Comparison of ENCODE assay signal across 11 cellular contexts in genomic region chr15:64773606-64774555, GRCh38. TPM values are rescaled to one million over a fixed set of nuclear protein-coding genes. Genes with fewer than 3 reads are reported as not detected.
DNase-seq lines count a peak whose midpoint lies in the region; ATAC-seq, FAIRE-seq and TF ChIP-seq lines count a peak whose summit lies in the region.
"Had no signal": no experiment of that assay in that cellular context is flagged by ENCODE, and none has a peak within 500 bp of the region (broad histone marks: within the 10 kb centered on the region; RNA-seq: fewer than 3 reads in every experiment).

No MANE protein-coding gene starts in this region.

- peak in 1 of 2 experiments; percentile 34; a peak in 1 of 3 replicates for TF ChIP-seq POLR2A in H1 (IDR thresholded peaks at IDR 0.05; ENCODE audit: control extremely low read depth in 1 of 2, low read depth in 2 of 2, low read length in 2 of 2)

- TF ChIP-seq EP300 in H1 (IDR thresholded peaks at IDR 0.05; ENCODE audit: borderline replicate concordance in 1 of 2, low read depth in 2 of 2, low read length in 2 of 2): no peak

- peak overlapping the region; percentile 52 for H3K4me3 Mint-ChIP-seq in activated naive CD4-positive, alpha-beta T cell treated with anti-CD3 and anti-CD28 coated beads for 36 hours

- H3K4me1 Mint-ChIP-seq in activated naive CD4-positive, alpha-beta T cell treated with anti-CD3 and anti-CD28 coated beads for 36 hours (ENCODE audit: low read depth): no peaks in the 10 kb centered on the region

- peaks cover 8% of the 10 kb centered on the region in 2 experiments for H4K20me1 ChIP-seq in H1 (replicated peaks in 1 of 2; ENCODE audit: control insufficient read depth in 1 of 2, insufficient read depth in 2 of 2, low read length in 2 of 2)

- peak overlapping the region; percentile 80; the same call in 1 of the 2 replicates for H2BK20ac ChIP-seq in H1 (ENCODE audit: low read length)

- H3K18ac ChIP-seq in H1 (ENCODE audit: extremely low read depth, low read length): peak overlapping the region; percentile 99

- CTCF ChIA-PET in activated naive CD4-positive, alpha-beta T cell treated with anti-CD3 and anti-CD28 coated beads for 36 hours (lab: Charles Lee): no interaction called here
- CTCF ChIA-PET in H1 (lab: Charles Lee; ENCODE audit: partially characterized antibody): interaction anchor here (0.6 to 2.0 kb wide), 5 partner anchors 9 to 74 kb away, joined by 3 to 15 read pairs (median 6); no protein-coding TSS in a partner anchor

- intact Hi-C loops in activated naive CD4-positive, alpha-beta T cell treated with anti-CD3 and anti-CD28 coated beads for 36 hours (cut with micrococcal nuclease): no loop called here
- intact Hi-C loops in upper lobe of right lung (cut with DNase I): no loop called here

- no peak for TF ChIP-seq CTCF in H1 (IDR thresholded peaks at IDR 0.05; ENCODE audit: control extremely low read depth in 1 of 3, insufficient read depth in 1 of 3, low read depth in 1 of 3, low read length in 3 of 3)
- TF ChIP-seq CTCF in upper lobe of right lung (IDR thresholded peaks at IDR 0.05): no peak
- no peak for TF ChIP-seq CTCF in BE2C (IDR thresholded peaks at IDR 0.05; ENCODE audit: low read depth, low read length)

- peak overlapping the region; percentile 93 to 94 for H3K4me2 ChIP-seq in H1 (ENCODE audit: insufficient read depth in 1 of 2, low read depth in 2 of 2, low read length in 2 of 2)

- peak overlapping the region; percentile 53 for H4K5ac ChIP-seq in H1 (ENCODE audit: insufficient read length, low read depth, low read length)

- POLR2A ChIA-PET in H1 (lab: Charles Lee; ENCODE audit: partially characterized antibody): interaction anchor here (0.7 to 25.1 kb wide), 18 partner anchors 8 to 94 kb away, joined by 3 to 748 read pairs (median 4); no protein-coding TSS in a partner anchor

- no peak overlapping the region for H2BK120ac ChIP-seq in H1 (replicated peaks; ENCODE audit: low read depth, low read length)

- H3K23ac ChIP-seq in H1 (ENCODE audit: insufficient read length): no peak overlapping the region

- TF ChIP-seq RAD21 in H1 (IDR thresholded peaks at IDR 0.05 in 1 of 2, conservative IDR thresholded peaks at IDR 0.05 in 1 of 2; ENCODE audit: low read depth in 2 of 2, low read length in 2 of 2): no peak

- no peak overlapping the region for H3K14ac ChIP-seq in H1 (ENCODE audit: insufficient read length)

- ATAC-seq in upper lobe of right lung (no peak), HG02642 (IDR thresholded peaks at IDR 0.05; ENCODE audit: poor library complexity, unreplicated experiment) (no peak)

- H3K4me1 ChIP-seq in H1 (replicated peaks in 1 of 4; ENCODE audit: control insufficient read depth in 3 of 4, insufficient read depth in 4 of 4, low read length in 3 of 4) (peaks cover 24 to 35% (median 30%) of the 10 kb centered on the region in 4 experiments), mucosa of rectum (ENCODE audit: control insufficient read depth in 2 of 2, insufficient read depth in 2 of 2, low read length in 2 of 2) (no peaks in the 10 kb centered on the region), upper lobe of right lung (peaks cover 5% of the 10 kb centered on the region), BE2C (no peaks in the 10 kb centered on the region)

- peaks cover 36% of the 10 kb centered on the region for H3K27me3 Mint-ChIP-seq in activated naive CD4-positive, alpha-beta T cell treated with anti-CD3 and anti-CD28 coated beads for 36 hours (ENCODE audit: low read depth)

- H3K4ac ChIP-seq in H1 (replicated peaks; ENCODE audit: insufficient read length, low read depth, low read length): peak overlapping the region; percentile 10

- H2BK15ac ChIP-seq in H1 (ENCODE audit: low read length): no peak overlapping the region

- H4K91ac ChIP-seq in H1 (replicated peaks; ENCODE audit: insufficient read length, low read length): peak overlapping the region; percentile 75

- H2BK12ac ChIP-seq in H1 (ENCODE audit: low read depth, low read length): peak overlapping the region; percentile 77

- H3K23me2 ChIP-seq in H1 (ENCODE audit: low read depth, low read length): peaks cover 14% of the 10 kb centered on the region

- 6% methylated on average over 23 of the region's 23 CpGs; no CpG with 5 or more reads in 1 of the 2 experiments for WGBS in H1 (ENCODE audit: extremely low coverage in 1 of 2, insufficient coverage in 1 of 2, insufficient read length in 1 of 2, insufficient replicate concordance in 2 of 2, low coverage in 1 of 2, low lambda C conversion rate in 2 of 2, missing lambda C conversion rate in 1 of 2), 2 experiments

- no peaks in the 10 kb centered on the region for H3K9me3 Mint-ChIP-seq in activated naive CD4-positive, alpha-beta T cell treated with anti-CD3 and anti-CD28 coated beads for 36 hours

- H3K27me3 ChIP-seq in H1 (replicated peaks in 1 of 4; ENCODE audit: control insufficient read depth in 3 of 4, extremely low read depth in 1 of 4, insufficient read depth in 3 of 4, low read length in 3 of 4) (no peaks in the 10 kb centered on the region), mucosa of rectum (ENCODE audit: control insufficient read depth in 2 of 2, insufficient read depth in 2 of 2, low read length in 2 of 2) (peaks cover 11 to 24% of the 10 kb centered on the region in 2 donors), upper lobe of right lung (peaks cover 10% of the 10 kb centered on the region), BE2C (peaks cover 5% of the 10 kb centered on the region; the same call in 1 of the 2 replicates)

- no peak for FAIRE-seq in H1 (lab: Jason Lieb, UNC)

- H4K8ac ChIP-seq in H1 (ENCODE audit: extremely low read depth, insufficient read depth, low read length): no peak overlapping the region; the same call in 1 of the 2 replicates

- H3K9me3 ChIP-seq in H1 (ENCODE audit: insufficient read depth in 2 of 2, low read depth in 1 of 2, low read length in 1 of 2) (no peaks in the 10 kb centered on the region), mucosa of rectum (ENCODE audit: control insufficient read depth in 2 of 2, low read length in 2 of 2) (no peaks in the 10 kb centered on the region), upper lobe of right lung (no peaks in the 10 kb centered on the region), BE2C (no peaks in the 10 kb centered on the region; the same call in 1 of the 2 replicates)

- H2AFZ ChIP-seq in H1 (ENCODE audit: low read length): no peak overlapping the region

- peak overlapping the region; percentile 95; the same call in 1 of the 2 replicates for H2AK5ac ChIP-seq in H1 (ENCODE audit: low read depth, low read length)

- H3K79me2 ChIP-seq in H1 (ENCODE audit: control insufficient read depth in 1 of 2, insufficient read depth in 2 of 2, low read length in 2 of 2): peaks cover 42 to 82% of the 10 kb centered on the region in 2 experiments

- peak overlapping the region; percentile 98 for H2BK5ac ChIP-seq in H1 (ENCODE audit: low read depth, low read length)

- H3K9ac ChIP-seq in H1 (replicated peaks in 1 of 4; ENCODE audit: extremely low read depth in 1 of 4, low read depth in 3 of 4, low read length in 3 of 4) (peak overlapping the region; percentile 37 to 86 (median 78)), mucosa of rectum (ENCODE audit: low read depth in 1 of 2, low read length in 2 of 2) (peak overlapping the region in 1 of 2 donors; percentile 17)

- H3K27ac ChIP-seq in H1 (ENCODE audit: low read depth, low read length): peak overlapping the region; percentile 46
- H3K27ac ChIP-seq in mucosa of rectum (ENCODE audit: low read depth in 2 of 2, low read length in 2 of 2): peak overlapping the region; percentile 20 to 55
- peak overlapping the region; percentile 36 for H3K27ac ChIP-seq in upper lobe of right lung
- H3K27ac ChIP-seq: SJSA1 had no signal

- H3K36me3 Mint-ChIP-seq in activated naive CD4-positive, alpha-beta T cell treated with anti-CD3 and anti-CD28 coated beads for 36 hours (ENCODE audit: low read depth): no peaks in the 10 kb centered on the region

- peak overlapping the region; percentile 73 to 95 (median 80) for H3K4me3 ChIP-seq in H1 (ENCODE audit: extremely low read depth in 1 of 4, insufficient read depth in 2 of 4, low read depth in 3 of 4, low read length in 4 of 4)
- peak overlapping the region; percentile 4 to 22 for H3K4me3 ChIP-seq in mucosa of rectum (ENCODE audit: low read length in 2 of 2)
- H3K4me3 ChIP-seq in upper lobe of right lung: peak overlapping the region; percentile 52
- no peak overlapping the region for H3K4me3 ChIP-seq in BE2C (ENCODE audit: low read depth, low read length)

- H3K36me3 ChIP-seq in H1 (ENCODE audit: control insufficient read depth in 2 of 4, insufficient read depth in 4 of 4, low read length in 3 of 4) (no peaks in the 10 kb centered on the region), mucosa of rectum (ENCODE audit: control insufficient read depth in 2 of 2, insufficient read depth in 2 of 2, low read length in 2 of 2) (no peaks in the 10 kb centered on the region), upper lobe of right lung (no peaks in the 10 kb centered on the region), BE2C (no peaks in the 10 kb centered on the region)
- H3K36me3 ChIP-seq: SJSA1 had no signal

- H3K56ac ChIP-seq in H1 (replicated peaks; ENCODE audit: insufficient read length, low read depth, low read length): peak overlapping the region; percentile 36

- peaks cover 10% of the 10 kb centered on the region; the same call in 1 of the 2 replicates for H3K79me1 ChIP-seq in H1 (ENCODE audit: low read depth, low read length)

- H3K27ac Mint-ChIP-seq in activated naive CD4-positive, alpha-beta T cell treated with anti-CD3 and anti-CD28 coated beads for 36 hours: no peak overlapping the region

- no peak for DNase-seq in activated naive CD4-positive, alpha-beta T cell treated with anti-CD3 and anti-CD28 coated beads for 36 hours
- no peak for DNase-seq in activated naive CD4-positive, alpha-beta T cell (lab: John Stamatoyannopoulos, UW)
- DNase-seq in H1 (ENCODE audit: low read depth in 1 of 2, low spot score in 2 of 2): peak in 1 of 2 experiments; percentile 54
- DNase-seq in upper lobe of right lung: no peak
- DNase-seq in NCI-H2196 (lab: John Stamatoyannopoulos, UW; ENCODE audit: unreplicated experiment): no peak
- DNase-seq in BE2C: no peak
- DNase-seq: amygdala, NCI-H1092 had no signal

RNA-seq across cellular contexts. Expression of gene RBPMS2, which starts 1.5 kb away (rescaled TPM):
- total RNA-seq in activated naive CD4-positive, alpha-beta T cell treated with anti-CD3 and anti-CD28 coated beads for 36 hours: not detected
- 238 and 243 TPM in 2 replicates for total RNA-seq in H1 (2021; fragmentation: NEBNext Ultra II Directional; extraction: Animal tissue kit (Norgen Biotek cat#: 25700))
- 55.8 and 104 TPM in 2 replicates for polyA plus RNA-seq in H1 (2011; rRNA removed)
- 31.2 TPM for polyA plus RNA-seq in H1 (2011; cell fraction: cytosol; rRNA removed)
- polyA plus RNA-seq in H1 (2011; cell fraction: nucleus; rRNA removed): 88.9 TPM
- polyA plus RNA-seq in H1 (2012, experiment 1 of 2): 145 to 173 TPM (median 167 TPM) in 4 replicates
- polyA plus RNA-seq in H1 (2012, experiment 2 of 2): 212 TPM
- 218 TPM for polyA plus RNA-seq in H1 (2013, experiment 1 of 2)
- 220 TPM for polyA plus RNA-seq in H1 (2013, experiment 2 of 2)
- 28.4 and 38.8 TPM in 2 replicates for polyA minus RNA-seq in H1 (2011; rRNA and poly(A)+ RNA removed)
- 90.8 TPM for polyA minus RNA-seq in H1 (2011; cell fraction: cytosol; rRNA and poly(A)+ RNA removed)
- polyA minus RNA-seq in H1 (2011; cell fraction: nucleus; rRNA and poly(A)+ RNA removed): 44.7 TPM
- 4.5 TPM for total RNA-seq in upper lobe of right lung
- polyA plus RNA-seq in BE2C (2012; ENCODE audit: insufficient read depth, insufficient read length, low read depth): 1.0 TPM

RNA-seq across cellular contexts. Expression of gene PIF1, which starts 51.6 kb away (rescaled TPM):
- total RNA-seq in activated naive CD4-positive, alpha-beta T cell treated with anti-CD3 and anti-CD28 coated beads for 36 hours: 10 to 100 TPM; 38.4 to 43.9 TPM
- total RNA-seq in H1 (2021; fragmentation: NEBNext Ultra II Directional; extraction: Animal tissue kit (Norgen Biotek cat#: 25700)): 136 and 138 TPM in 2 replicates
- 73.3 and 109 TPM in 2 replicates for polyA plus RNA-seq in H1 (2011; rRNA removed)
- 187 TPM for polyA plus RNA-seq in H1 (2011; cell fraction: cytosol; rRNA removed)
- polyA plus RNA-seq in H1 (2011; cell fraction: nucleus; rRNA removed): 354 TPM
- 86.6 to 119 TPM (median 110 TPM) in 4 replicates for polyA plus RNA-seq in H1 (2012, experiment 1 of 2)
- 48.2 TPM for polyA plus RNA-seq in H1 (2012, experiment 2 of 2)
- 97.6 TPM for polyA plus RNA-seq in H1 (2013, experiment 1 of 2)
- polyA plus RNA-seq in H1 (2013, experiment 2 of 2): 85.4 TPM
- polyA minus RNA-seq in H1 (2011; rRNA and poly(A)+ RNA removed): 36.6 and 38.3 TPM in 2 replicates
- polyA minus RNA-seq in H1 (2011; cell fraction: cytosol; rRNA and poly(A)+ RNA removed): 57.2 TPM
- polyA minus RNA-seq in H1 (2011; cell fraction: nucleus; rRNA and poly(A)+ RNA removed): 83.5 TPM
- 0.67 TPM for total RNA-seq in upper lobe of right lung
- polyA plus RNA-seq in BE2C (2012; ENCODE audit: insufficient read depth, insufficient read length, low read depth): 4.6 TPM

Comparison
In these comparisons a context has a peak if more than half of its experiments do, and no peak if none do; other contexts are left out.
1. RNA of gene RBPMS2, which starts 1.5 kb away (total RNA-seq): 238 to 243 TPM in H1; 4.5 TPM in upper lobe of right lung (single experiment) and not detected in activated naive CD4-positive, alpha-beta T cell treated with anti-CD3 and anti-CD28 coated beads for 36 hours; every median in the first group is over 10 times any median in the second.
2. RNA of gene PIF1, which starts 51.6 kb away (total RNA-seq): 136 to 138 TPM in H1 and 38.4 to 43.9 TPM in activated naive CD4-positive, alpha-beta T cell treated with anti-CD3 and anti-CD28 coated beads for 36 hours; 0.67 TPM in upper lobe of right lung (single experiment); every median in the first group is over 10 times any median in the second.
3. Peak in every context shown above with its lines, with median percentiles within 50 percentile points of each other: H3K27ac ChIP-seq.